1 cellular context compared by ENCODE assay signal in the genomic region with DNA sequence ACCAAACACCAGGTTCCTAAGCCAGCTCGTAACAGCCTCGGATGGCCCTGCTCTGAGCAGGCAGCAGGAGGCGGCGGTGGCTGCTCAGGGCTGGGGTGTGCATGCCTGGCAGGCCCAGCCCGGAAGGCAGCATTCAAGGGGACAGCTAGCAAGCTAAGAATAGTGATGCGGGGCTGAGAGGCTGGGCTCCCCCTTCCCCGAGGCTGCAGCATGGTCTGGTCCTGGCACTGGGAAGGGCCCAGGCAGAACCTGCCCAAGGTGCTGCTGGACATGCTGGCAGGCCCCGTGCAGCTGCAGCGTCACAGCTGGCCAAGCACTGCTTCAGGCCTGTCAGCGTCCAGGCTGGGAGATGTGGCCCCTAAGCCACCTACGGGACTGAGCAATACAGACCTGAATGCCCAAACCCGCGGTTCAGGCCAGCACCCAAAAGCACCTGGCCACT.
A peak's percentile ranks its signal among the peaks of the same experiment; 100 is the strongest.
TF ChIP-seq lines count a peak whose summit lies in the region.

No MANE protein-coding gene starts in this region.

TF ChIP-seq in H1, 55 proteins besides CTCF, POLR2A, EP300 and RAD21:
- 0 out of 2 replicates have a peak, but pooled peaks have one; percentile 17 for TF ChIP-seq CREB1 (IDR thresholded peaks at IDR 0.05)
- TF ChIP-seq CHD2 (IDR thresholded peaks at IDR 0.05; ENCODE audit: low read length): no peak
- 0 out of 2 replicates have a peak, but pooled peaks have one; percentile 24 for TF ChIP-seq EGR1 (IDR thresholded peaks at IDR 0.05; ENCODE audit: borderline replicate concordance, low read depth, low read length)
- TF ChIP-seq, protein P1, sequence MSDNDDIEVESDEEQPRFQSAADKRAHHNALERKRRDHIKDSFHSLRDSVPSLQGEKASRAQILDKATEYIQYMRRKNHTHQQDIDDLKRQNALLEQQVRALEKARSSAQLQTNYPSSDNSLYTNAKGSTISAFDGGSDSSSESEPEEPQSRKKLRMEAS (IDR thresholded peaks at IDR 0.05): 0 out of 2 replicates have a peak, but pooled peaks have one; percentile 32
